13 cellular contexts compared by ENCODE assay signal in the genomic region with DNA sequence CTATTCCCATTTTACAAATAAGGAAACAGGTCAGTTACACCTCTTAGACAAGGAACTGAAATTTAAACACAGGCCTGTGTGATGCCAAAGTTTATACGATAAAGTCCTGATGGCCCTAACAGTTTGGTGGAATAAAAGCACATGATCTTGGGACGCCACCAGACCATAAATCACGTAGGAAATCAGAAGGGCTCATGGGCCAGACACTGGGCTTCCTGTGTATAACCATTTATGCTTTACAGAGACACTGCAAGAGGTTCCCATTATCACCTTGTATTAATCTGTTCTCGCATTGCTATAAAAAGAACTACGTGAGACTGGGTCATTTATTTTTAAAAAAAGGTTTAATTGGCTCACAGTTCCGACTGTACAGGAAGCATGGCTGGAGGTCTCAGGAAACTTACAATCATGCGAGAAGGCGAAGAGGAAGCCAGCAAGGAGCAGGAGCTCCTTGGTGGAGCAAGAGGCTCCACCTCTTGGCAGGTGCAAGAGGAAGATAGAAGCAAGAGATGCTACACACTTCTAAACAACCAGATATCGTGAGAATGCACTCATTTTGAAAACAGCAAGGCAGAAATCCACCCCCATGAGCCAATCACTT.
DNase-seq lines count a peak whose midpoint lies in the region; ATAC-seq, FAIRE-seq and TF ChIP-seq lines count a peak whose summit lies in the region.
"Had no signal": no experiment of that assay in that cellular context is flagged by ENCODE, and none has a peak within 500 bp of the region (broad histone marks: within the 10 kb centered on the region; RNA-seq: fewer than 3 reads in every experiment).

No MANE protein-coding gene starts in this region.

- H3K4me1 ChIP-seq in DOHH2 (ENCODE audit: control insufficient read depth, low read length) (peaks cover 63% of the 10 kb centered on the region), H1 (replicated peaks in 1 of 4; ENCODE audit: control insufficient read depth in 3 of 4, insufficient read depth in 4 of 4, low read length in 3 of 4) (peaks cover 0 to 17% (median 11%) of the 10 kb centered on the region in 4 experiments; a peak in 6 of 7 replicates)
- H3K4me1 ChIP-seq: A549, HAP-1 had no signal

- CTCF ChIA-PET in H1 (lab: Charles Lee; ENCODE audit: partially characterized antibody): interaction anchor here (1.0 to 1.5 kb wide), 3 partner anchors 9 to 105 kb away, joined by 3 to 5 read pairs (median 4); no protein-coding TSS in a partner anchor

- H4K20me1 ChIP-seq in DOHH2 (ENCODE audit: control insufficient read depth, insufficient read depth, low read depth, low read length) (no peaks in the 10 kb centered on the region), H1 (replicated peaks in 1 of 2; ENCODE audit: control insufficient read depth in 1 of 2, insufficient read depth in 2 of 2, low read length in 2 of 2) (no peaks in the 10 kb centered on the region)

- H3K4me1 Mint-ChIP-seq in stimulated activated effector memory CD8-positive, alpha-beta T cell treated with anti-CD3 and anti-CD28 coated beads, Interleukin-12 subunit alpha, Interleukin-12 subunit beta, amount 100 ng/mL, for 72 hours: no peaks in the 10 kb centered on the region

- H3K9ac ChIP-seq in H1 (replicated peaks in 1 of 4; ENCODE audit: extremely low read depth in 1 of 4, low read depth in 3 of 4, low read length in 3 of 4): no peak overlapping the region

- no peak overlapping the region for H3K18ac ChIP-seq in H1 (ENCODE audit: extremely low read depth, low read length)

- H2BK12ac ChIP-seq in H1 (ENCODE audit: low read depth, low read length): no peak overlapping the region

- no peak overlapping the region for H3K14ac ChIP-seq in H1 (ENCODE audit: insufficient read length)

- no peak overlapping the region for H4K91ac ChIP-seq in H1 (replicated peaks; ENCODE audit: insufficient read length, low read length)

- FAIRE-seq in H1 (lab: Jason Lieb, UNC): no peak
- FAIRE-seq: A549, GM12891 had no signal

- H3K36me3 Mint-ChIP-seq in stimulated activated effector memory CD8-positive, alpha-beta T cell treated with anti-CD3 and anti-CD28 coated beads, Interleukin-12 subunit alpha, Interleukin-12 subunit beta, amount 100 ng/mL, for 72 hours: no peaks in the 10 kb centered on the region

- no peak overlapping the region for H3K27ac Mint-ChIP-seq in stimulated activated effector memory CD8-positive, alpha-beta T cell treated with anti-CD3 and anti-CD28 coated beads, Interleukin-12 subunit alpha, Interleukin-12 subunit beta, amount 100 ng/mL, for 72 hours
- H3K27ac Mint-ChIP-seq: CD4-positive, alpha-beta T cell had no signal

- no peak overlapping the region for H3K4ac ChIP-seq in H1 (replicated peaks; ENCODE audit: insufficient read length, low read depth, low read length)

- TF ChIP-seq RAD21 in H1 (IDR thresholded peaks at IDR 0.05 in 1 of 2, conservative IDR thresholded peaks at IDR 0.05 in 1 of 2; ENCODE audit: low read depth in 2 of 2, low read length in 2 of 2): no peak

- H2BK20ac ChIP-seq in H1 (ENCODE audit: low read length): no peak overlapping the region

- no peak overlapping the region for H3K56ac ChIP-seq in H1 (replicated peaks; ENCODE audit: insufficient read length, low read depth, low read length)

- no peak overlapping the region for H2BK15ac ChIP-seq in H1 (ENCODE audit: low read length)

- H3K4me3 ChIP-seq in DOHH2 (ENCODE audit: low read length) (peak overlapping the region; percentile 37), H1 (ENCODE audit: extremely low read depth in 1 of 4, insufficient read depth in 2 of 4, low read depth in 3 of 4, low read length in 4 of 4) (no peak overlapping the region)
- H3K4me3 ChIP-seq: A549, HAP-1 had no signal

- no peak for TF ChIP-seq POLR2A in H1 (IDR thresholded peaks at IDR 0.05; ENCODE audit: control extremely low read depth in 1 of 2, low read depth in 2 of 2, low read length in 2 of 2)

- H4K5ac ChIP-seq in H1 (ENCODE audit: insufficient read length, low read depth, low read length): no peak overlapping the region

- H3K9me2 ChIP-seq in DOHH2 (replicated peaks; ENCODE audit: control insufficient read depth, low read length): no peaks in the 10 kb centered on the region

- H2AFZ ChIP-seq in H1 (ENCODE audit: low read length): 0 out of 2 replicates have a peak overlapping the region, but pooled peaks have one; percentile 36

- POLR2A ChIA-PET in H1 (lab: Charles Lee; ENCODE audit: partially characterized antibody): no interaction called here

- H3K23me2 ChIP-seq in H1 (ENCODE audit: low read depth, low read length): no peaks in the 10 kb centered on the region

- peak; percentile 72 for DNase-seq in KG1 (lab: John Stamatoyannopoulos, UW)
- no peak for DNase-seq in H1 (ENCODE audit: low read depth in 1 of 2, low spot score in 2 of 2)
- DNase-seq in ecto neural progenitor cell (ENCODE audit: low spot score): no peak
- DNase-seq in NCI-H1930 (lab: John Stamatoyannopoulos, UW): no peak
- DNase-seq in stimulated activated effector memory CD8-positive, alpha-beta T cell treated with anti-CD3 and anti-CD28 coated beads, Interleukin-12 subunit alpha, Interleukin-12 subunit beta, amount 100 ng/mL, for 72 hours (ENCODE audit: low spot score in 2 of 2): no peak
- DNase-seq: Calu3; CD4-positive, alpha-beta T cell; DMS 273 treated with DMSO at 0.1 percent for 48 hours; GOT3 had no signal

- no peak for ATAC-seq in stimulated activated effector memory CD8-positive, alpha-beta T cell treated with anti-CD3 and anti-CD28 coated beads, Interleukin-12 subunit alpha, Interleukin-12 subunit beta, amount 100 ng/mL, for 72 hours
- ATAC-seq: A549 had no signal

- H2AK5ac ChIP-seq in H1 (ENCODE audit: low read depth, low read length): no peak overlapping the region

- H3K9me3 Mint-ChIP-seq in stimulated activated effector memory CD8-positive, alpha-beta T cell treated with anti-CD3 and anti-CD28 coated beads, Interleukin-12 subunit alpha, Interleukin-12 subunit beta, amount 100 ng/mL, for 72 hours: no peaks in the 10 kb centered on the region
- H3K9me3 Mint-ChIP-seq: CD4-positive, alpha-beta T cell had no signal

- H3K27ac ChIP-seq in DOHH2 (ENCODE audit: low read depth, low read length) (peak overlapping the region; percentile 72), H1 (ENCODE audit: low read depth, low read length) (no peak overlapping the region)
- H3K27ac ChIP-seq: A549 had no signal

- H2BK5ac ChIP-seq in H1 (ENCODE audit: low read depth, low read length): no peak overlapping the region

- H3F3A ChIP-seq in DOHH2 (ENCODE audit: control insufficient read depth, insufficient read depth): no peaks in the 10 kb centered on the region

- TF ChIP-seq CTCF in DOHH2 (IDR thresholded peaks at IDR 0.05; ENCODE audit: low read depth, low read length, poor library complexity, severe bottlenecking) (no peak), H1 (IDR thresholded peaks at IDR 0.05; ENCODE audit: control extremely low read depth in 1 of 3, insufficient read depth in 1 of 3, low read depth in 1 of 3, low read length in 3 of 3) (no peak)

- 93% methylated on average over 9 of the region's 9 CpGs; no CpG with 5 or more reads in 1 of the 2 experiments for WGBS in H1 (ENCODE audit: extremely low coverage in 1 of 2, insufficient coverage in 1 of 2, insufficient read length in 1 of 2, insufficient replicate concordance in 2 of 2, low coverage in 1 of 2, low lambda C conversion rate in 2 of 2, missing lambda C conversion rate in 1 of 2), 2 experiments

- H3K4me3 Mint-ChIP-seq in stimulated activated effector memory CD8-positive, alpha-beta T cell treated with anti-CD3 and anti-CD28 coated beads, Interleukin-12 subunit alpha, Interleukin-12 subunit beta, amount 100 ng/mL, for 72 hours: no peak overlapping the region
- H3K4me3 Mint-ChIP-seq: CD4-positive, alpha-beta T cell had no signal

- no peaks in the 10 kb centered on the region for H3K27me3 ChIP-seq in DOHH2 (ENCODE audit: control insufficient read depth, low read length)
- no peaks in the 10 kb centered on the region for H3K27me3 ChIP-seq in H1 (replicated peaks in 1 of 4; ENCODE audit: control insufficient read depth in 3 of 4, extremely low read depth in 1 of 4, insufficient read depth in 3 of 4, low read length in 3 of 4)

- H3K36me3 ChIP-seq in DOHH2 (ENCODE audit: control insufficient read depth, low read length) (peaks cover 22% of the 10 kb centered on the region), H1 (ENCODE audit: control insufficient read depth in 2 of 4, insufficient read depth in 4 of 4, low read length in 3 of 4) (no peaks in the 10 kb centered on the region)
- H3K36me3 ChIP-seq: HAP-1 had no signal

- H3K79me2 ChIP-seq in DOHH2 (ENCODE audit: control insufficient read depth, low read length) (no peaks in the 10 kb centered on the region), H1 (ENCODE audit: control insufficient read depth in 1 of 2, insufficient read depth in 2 of 2, low read length in 2 of 2) (no peaks in the 10 kb centered on the region)

- H3K4me2 ChIP-seq in DOHH2 (ENCODE audit: low read length) (peak overlapping the region; percentile 43), H1 (ENCODE audit: insufficient read depth in 1 of 2, low read depth in 2 of 2, low read length in 2 of 2) (no peak overlapping the region)
- H3K4me2 ChIP-seq: A549 had no signal

- H4K8ac ChIP-seq in H1 (ENCODE audit: extremely low read depth, insufficient read depth, low read length): no peak overlapping the region

- TF ChIP-seq EP300 in H1 (IDR thresholded peaks at IDR 0.05; ENCODE audit: borderline replicate concordance in 1 of 2, low read depth in 2 of 2, low read length in 2 of 2): no peak

- H2BK120ac ChIP-seq in H1 (replicated peaks; ENCODE audit: low read depth, low read length): no peak overlapping the region

- no peak overlapping the region for H3K23ac ChIP-seq in H1 (ENCODE audit: insufficient read length)

- H3K9me3 ChIP-seq in DOHH2 (ENCODE audit: control insufficient read depth, insufficient read depth, low read length): peaks cover 21% of the 10 kb centered on the region
- H3K9me3 ChIP-seq in H1 (ENCODE audit: insufficient read depth in 2 of 2, low read depth in 1 of 2, low read length in 1 of 2): no peaks in the 10 kb centered on the region
- H3K9me3 ChIP-seq: A549, HAP-1 had no signal

- H3K79me1 ChIP-seq in H1 (ENCODE audit: low read depth, low read length): no peaks in the 10 kb centered on the region

TF ChIP-seq in H1, 55 proteins besides CTCF, POLR2A, EP300 and RAD21:
- TF ChIP-seq TEAD4 (IDR thresholded peaks at IDR 0.05; ENCODE audit: low read depth, low read length) (no peak), SUZ12 (IDR thresholded peaks at IDR 0.05; ENCODE audit: low read length) (no peak), POLR2AphosphoS5 (IDR thresholded peaks at IDR 0.05; ENCODE audit: low read depth, low read length) (no peak), SP1 (IDR thresholded peaks at IDR 0.05; ENCODE audit: low read depth, low read length) (no peak), CTBP2 (IDR thresholded peaks at IDR 0.05; ENCODE audit: borderline replicate concordance, insufficient read depth, insufficient read length, low read length) (no peak), TAF7 (optimal IDR thresholded peaks at IDR 0.05; ENCODE audit: borderline replicate concordance, low read depth, low read length) (no peak), SAP30 (IDR thresholded peaks at IDR 0.05; ENCODE audit: insufficient read depth, insufficient replicate concordance, low read length) (no peak), RBBP5 (IDR thresholded peaks at IDR 0.05; ENCODE audit: borderline replicate concordance, low read depth, low read length) (no peak), KDM4A (IDR thresholded peaks at IDR 0.05; ENCODE audit: low read depth, low read length, severe bottlenecking) (no peak)
